In genomic region chr11:72471005-72471898, GRCh38 we compare ENCODE assay signal across 7 cellular contexts. TPM values are rescaled to one million over a fixed set of nuclear protein-coding genes. Genes with fewer than 3 reads are reported as not detected.
DNase-seq lines count a peak whose midpoint lies in the region; ATAC-seq and TF ChIP-seq lines count a peak whose summit lies in the region.

No MANE protein-coding gene starts in this region.

- H3K36me3 Mint-ChIP-seq in T-helper 17 cell (ENCODE audit: low read depth) = no peaks in the 10 kb centered on the region

- H3K9me3 ChIP-seq in T-helper 17 cell (ENCODE audit: control insufficient read depth, low read length, poor library complexity, severe bottlenecking) = no peaks in the 10 kb centered on the region

- peak; percentile 80 for ATAC-seq in T-helper 17 cell
- peak; percentile 94 for ATAC-seq in sciatic nerve
- no peak for ATAC-seq in HG02852 (IDR thresholded peaks at IDR 0.05; ENCODE audit: unreplicated experiment)

- H3K27ac Mint-ChIP-seq in T-helper 17 cell = no peak overlapping the region

- no peak overlapping the region for H3K4me3 Mint-ChIP-seq in T-helper 17 cell

- TF ChIP-seq CTCF in GM12873 (IDR thresholded peaks at IDR 0.05; ENCODE audit: insufficient read depth, low read depth, low read length, missing control alignments) = peak; percentile 89

- DNase-seq in NCI-H1694 (lab: John Stamatoyannopoulos, UW) (peak; percentile 72), T-helper 17 cell (peak; percentile 20 to 25 (median 23)), amniotic stem cell (lab: John Stamatoyannopoulos, UW) (peak; percentile 20), hepatic stellate cell (ENCODE audit: low spot score) (peak; percentile 59), sciatic nerve (ENCODE audit: low spot score) (peak; percentile 75)

- H3K4me1 Mint-ChIP-seq in T-helper 17 cell = peaks cover 6% of the 10 kb centered on the region

- intact Hi-C loops in sciatic nerve (cut with DNase I) = loop anchor here (10.0 kb wide), 1 partner anchor 174 kb away; no protein-coding TSS in a partner anchor

- peaks cover 54% of the 10 kb centered on the region for H3K27me3 Mint-ChIP-seq in T-helper 17 cell

RNA-seq across cellular contexts. Expression of gene CLPB, which starts 36.9 kb away (rescaled TPM):
- total RNA-seq in T-helper 17 cell (10 to 100 TPM; 13.0 to 14.4 TPM), sciatic nerve (18.1 TPM)

Comparison
In these comparisons a context has a peak if more than half of its experiments do, and no peak if none do; other contexts are left out.
1. DNase-seq: peak in every context shown above with its lines; median percentile 75 in sciatic nerve; 72 in NCI-H1694; 59 in hepatic stellate cell; 23 in T-helper 17 cell; 20 in amniotic stem cell.